ENCODE assay signal across 2 cellular contexts in genomic region chr11:10305262-10305963, GRCh38.
TF ChIP-seq lines count a peak whose summit lies in the region.

No MANE protein-coding gene starts in this region.

TF ChIP-seq in HCT116, 20 proteins besides CTCF, POLR2A, EP300 and RAD21 (continued from another document):
- TF ChIP-seq ZNF274 (IDR thresholded peaks at IDR 0.05; ENCODE audit: low read depth, low read length) (no peak), POLR2AphosphoS5 (IDR thresholded peaks at IDR 0.05; ENCODE audit: low read depth, low read length) (no peak), CEBPB (IDR thresholded peaks at IDR 0.05; ENCODE audit: low read depth) (no peak), MAX (IDR thresholded peaks at IDR 0.05) (no peak), ELF1 (IDR thresholded peaks at IDR 0.05; ENCODE audit: borderline replicate concordance, low read depth) (no peak), REST (IDR thresholded peaks at IDR 0.05; ENCODE audit: low read depth) (no peak), JUND (IDR thresholded peaks at IDR 0.05) (no peak), EZH2 (IDR thresholded peaks at IDR 0.05) (no peak), ZFX (IDR thresholded peaks at IDR 0.05) (no peak; the same call in 1 of the 2 replicates), ZBTB33 (IDR thresholded peaks at IDR 0.05; ENCODE audit: extremely low read depth, insufficient replicate concordance, low read length) (no peak), TCF7L2 (IDR thresholded peaks at IDR 0.05; ENCODE audit: borderline replicate concordance, extremely low read depth, insufficient read depth, insufficient read length) (no peak), EGR1 (IDR thresholded peaks at IDR 0.05; ENCODE audit: low read depth) (no peak), CBX3 (IDR thresholded peaks at IDR 0.05; ENCODE audit: low read depth) (no peak)

TF ChIP-seq in endothelial cell of umbilical vein, 7 proteins besides CTCF, POLR2A, EP300 and RAD21 (continued from another document):
- TF ChIP-seq GATA2 (IDR thresholded peaks at IDR 0.05; ENCODE audit: insufficient read depth, insufficient read length, low read depth, low read length) (peak; percentile 10), FOS (IDR thresholded peaks at IDR 0.05; ENCODE audit: borderline replicate concordance, insufficient read depth, low read length) (no peak)
